Comparison of ENCODE assay signal across 8 cellular contexts in the genomic region with DNA sequence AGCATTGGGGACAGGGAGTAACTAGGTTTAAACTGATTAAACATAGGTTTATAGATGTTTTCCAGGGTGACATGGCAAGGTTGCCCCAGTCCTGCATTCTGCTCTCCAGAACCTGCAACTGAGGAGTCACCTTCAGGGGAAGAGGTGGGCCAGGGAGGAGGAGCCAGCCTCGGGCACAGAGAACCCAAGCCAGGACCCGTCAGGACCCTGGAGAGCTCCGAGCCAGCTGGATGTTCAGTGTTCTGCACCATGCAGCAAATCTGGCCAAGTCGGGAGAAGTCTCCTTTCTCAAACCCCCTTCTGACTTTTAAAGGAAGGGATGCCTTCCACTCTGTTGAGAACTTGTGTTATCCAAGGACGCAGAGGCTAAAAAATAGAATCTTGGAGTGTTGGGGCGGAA.
A peak's percentile ranks its signal among the peaks of the same experiment; 100 is the strongest.
DNase-seq lines count a peak whose midpoint lies in the region; ATAC-seq lines count a peak whose summit lies in the region.

No MANE protein-coding gene starts in this region.

- ATAC-seq in activated T-cell treated with anti-CD3 and anti-CD28 coated beads, Interleukin-2, amount 50 U/mL, for 4 hours = no peak
- peak; percentile 61 for ATAC-seq in left ventricle myocardium superior
- no peak for ATAC-seq in HG02840 (IDR thresholded peaks at IDR 0.05; ENCODE audit: low FRiP score, unreplicated experiment)

- no peaks in the 10 kb centered on the region for H3K9me3 Mint-ChIP-seq in activated T-cell treated with anti-CD3 and anti-CD28 coated beads, Interleukin-2, amount 50 U/mL, for 4 hours

- intact Hi-C loops in left ventricle myocardium superior (cut with micrococcal nuclease) = no loop called here

- peak; percentile 15 for DNase-seq in activated T-cell treated with anti-CD3 and anti-CD28 coated beads for 1 hour (ENCODE audit: low read depth)
- no peak for DNase-seq in activated T-cell treated with anti-CD3 and anti-CD28 coated beads, Interleukin-2, amount 50 U/mL, for 4 hours
- DNase-seq in activated CD8-positive, alpha-beta memory T cell treated with anti-CD3 and anti-CD28 coated beads for 24 hours = peak; percentile 72
- peak; percentile 75 for DNase-seq in left ventricle myocardium superior
- peak; percentile 28 for DNase-seq in stimulated activated CD8-positive, alpha-beta memory T cell treated with anti-CD3 and anti-CD28 coated beads, Interleukin-7, amount 100 ng/mL, for 24 hours (ENCODE audit: low read depth)
- no peak for DNase-seq in globus pallidus (ENCODE audit: low spot score)
- DNase-seq in midbrain (lab: John Stamatoyannopoulos, UW) = no peak

- H3K36me3 Mint-ChIP-seq in activated T-cell treated with anti-CD3 and anti-CD28 coated beads, Interleukin-2, amount 50 U/mL, for 4 hours (ENCODE audit: insufficient read depth) = no peaks in the 10 kb centered on the region

- no peak overlapping the region for H3K4me3 Mint-ChIP-seq in activated T-cell treated with anti-CD3 and anti-CD28 coated beads, Interleukin-2, amount 50 U/mL, for 4 hours

- peaks cover 3% of the 10 kb centered on the region for H3K4me1 Mint-ChIP-seq in activated T-cell treated with anti-CD3 and anti-CD28 coated beads, Interleukin-2, amount 50 U/mL, for 4 hours (ENCODE audit: low read depth)

- peaks cover 29% of the 10 kb centered on the region for H3K27me3 Mint-ChIP-seq in activated T-cell treated with anti-CD3 and anti-CD28 coated beads, Interleukin-2, amount 50 U/mL, for 4 hours (ENCODE audit: low read depth)

Comparison
In these comparisons a context has a peak if more than half of its experiments do, and no peak if none do; other contexts are left out.
1. DNase-seq: peak in activated T-cell treated with anti-CD3 and anti-CD28 coated beads for 1 hour (single experiment), activated CD8-positive, alpha-beta memory T cell treated with anti-CD3 and anti-CD28 coated beads for 24 hours (single experiment), left ventricle myocardium superior (single experiment) and stimulated activated CD8-positive, alpha-beta memory T cell treated with anti-CD3 and anti-CD28 coated beads, Interleukin-7, amount 100 ng/mL, for 24 hours (single experiment); none in activated T-cell treated with anti-CD3 and anti-CD28 coated beads, Interleukin-2, amount 50 U/mL, for 4 hours (single experiment), globus pallidus (single experiment) and midbrain (single experiment).